28 cellular contexts compared by ENCODE assay signal in the genomic region with DNA sequence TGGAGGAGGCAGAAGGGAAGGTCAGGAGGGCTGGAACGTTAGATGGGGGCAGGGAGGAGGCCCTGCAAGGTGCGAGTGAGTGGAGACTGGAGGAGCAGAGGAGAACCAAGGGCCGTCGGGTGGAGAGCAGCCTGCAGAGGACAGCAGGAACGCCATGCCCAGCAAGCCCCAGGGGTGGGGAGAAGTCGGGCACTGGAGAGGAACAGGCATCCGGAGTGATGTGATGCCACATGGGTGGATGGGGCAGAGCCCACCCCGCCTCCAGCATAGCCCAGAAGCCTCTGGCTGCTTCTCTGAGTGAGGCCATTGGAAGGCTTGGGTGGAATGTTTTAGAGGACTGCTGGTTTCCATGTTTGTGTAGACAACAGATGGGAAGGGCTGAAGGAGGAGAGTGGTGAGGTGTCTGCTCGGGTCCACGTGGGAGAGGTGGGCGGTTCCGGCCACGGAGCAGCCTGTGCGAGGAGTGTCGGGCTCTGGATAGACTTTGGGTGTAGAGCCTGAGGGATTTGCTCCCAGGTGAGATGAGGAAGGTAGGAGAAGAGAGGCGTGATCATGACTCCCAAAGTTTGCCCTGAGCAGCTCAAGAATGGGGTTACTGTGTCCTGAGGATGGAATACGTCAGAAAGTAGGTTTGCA.
"Had no signal": no experiment of that assay in that cellular context is flagged by ENCODE, and none has a peak within 500 bp of the region (broad histone marks: within the 10 kb centered on the region; RNA-seq: fewer than 3 reads in every experiment).

No MANE protein-coding gene starts in this region.

- H3K27me3 Mint-ChIP-seq: activated CD4-positive, alpha-beta T cell treated with anti-CD3 and anti-CD28 coated beads, Interleukin-2, amount 10 ng/mL, durations not matched to agents 24 days and 14 days; activated naive CD8-positive, alpha-beta T cell treated with anti-CD3 and anti-CD28 coated beads, Interleukin-2, amount 10 ng/mL, durations not matched to agents 7 days and 5 days had no signal

- H3K27ac Mint-ChIP-seq: activated CD4-positive, alpha-beta T cell treated with anti-CD3 and anti-CD28 coated beads, Interleukin-2, amount 10 ng/mL, durations not matched to agents 24 days and 14 days; activated CD8-positive, alpha-beta T cell treated with anti-CD3 and anti-CD28 coated beads, Interleukin-2, amount 10 ng/mL, durations not matched to agents 7 days and 5 days; activated naive CD4-positive, alpha-beta T cell treated with anti-CD3 and anti-CD28 coated beads, Interleukin-2, amount 50 U/mL, for 24 hours; activated naive CD8-positive, alpha-beta T cell treated with anti-CD3 and anti-CD28 coated beads, Interleukin-2, amount 10 ng/mL, durations not matched to agents 7 days and 5 days; activated T-cell treated with anti-CD3 and anti-CD28 coated beads, Interleukin-2, amount 50 U/mL, for 24 hours; activated T-helper 2 cell treated with anti-CD3 and anti-CD28 coated beads, Interferon-gamma antibody, Interleukin-2, Interleukin-4, amounts not matched to agents 10 μg/mL and 5 μg/mL and 100 μg/mL, durations not matched to agents 14 hours and 24 hours and 36 hours; T-helper 1 cell treated with Interleukin-12 subunit alpha and Interleukin-12 subunit beta and Interleukin-4 antibody, amounts not matched to agents 30 μg/mL and 1 μg/mL, for 36 hours; T-helper 2 cell treated with Interferon-gamma antibody and Interleukin-4, amounts not matched to agents 5 μg/mL and 100 μg/mL, for 36 hours had no signal

- H3K4me3 ChIP-seq: ascending aorta, body of pancreas, breast epithelium, SJSA1 had no signal

- H3K4me2 ChIP-seq: KMS-11, SK-N-SH had no signal

- H3K27me3 ChIP-seq: ascending aorta, body of pancreas, breast epithelium, SJSA1 had no signal

- DNase-seq: activated CD4-positive, alpha-beta T cell treated with anti-CD3 and anti-CD28 coated beads, Interleukin-2, amount 10 ng/mL, durations not matched to agents 24 days and 14 days; activated CD4-positive, alpha-beta T cell treated with anti-CD3 and anti-CD28 coated beads, Interleukin-2, amount 50 U/mL, for 4 hours; activated CD8-positive, alpha-beta T cell treated with anti-CD3 and anti-CD28 coated beads, Interleukin-2, amount 10 ng/mL, durations not matched to agents 7 days and 5 days; activated gamma-delta T cell; activated naive CD4-positive, alpha-beta T cell treated with Interleukin-2 at 50 U/mL for 16 hours; activated naive CD8-positive, alpha-beta T cell treated with anti-CD3 and anti-CD28 coated beads, Interleukin-2, amount 10 ng/mL, durations not matched to agents 7 days and 5 days; activated T-cell treated with anti-CD3 and anti-CD28 coated beads, Interleukin-2, amount 50 U/mL, for 24 hours; body of pancreas; caudate nucleus; MM.1S; MV-4-11; NCI-H1092; NCI-H1436 treated with DMSO at 0.1 percent for 48 hours; NCI-H1694 treated with DMSO at 0.1 percent for 48 hours; NCI-H2029; NCI-H345; NCI-H524 treated with DMSO at 0.1 percent for 48 hours; SHP77; SK-N-SH had no signal

- H3K9me3 Mint-ChIP-seq: activated naive CD4-positive, alpha-beta T cell treated with anti-CD3 and anti-CD28 coated beads, Interleukin-2, amount 50 U/mL, for 24 hours; activated T-cell treated with anti-CD3 and anti-CD28 coated beads, Interleukin-2, amount 50 U/mL, for 24 hours had no signal

- H3K27ac ChIP-seq: ascending aorta, body of pancreas, breast epithelium, KMS-11, SJSA1 had no signal

- H3K4me1 ChIP-seq: ascending aorta, body of pancreas, breast epithelium, SJSA1 had no signal

- H3K36me3 Mint-ChIP-seq: activated naive CD4-positive, alpha-beta T cell treated with anti-CD3 and anti-CD28 coated beads, Interleukin-2, amount 50 U/mL, for 24 hours; activated naive CD8-positive, alpha-beta T cell treated with anti-CD3 and anti-CD28 coated beads, Interleukin-2, amount 10 ng/mL, durations not matched to agents 7 days and 5 days had no signal

- FAIRE-seq: TTC549 had no signal

- H3K36me3 ChIP-seq: breast epithelium, SJSA1 had no signal

- H3K4me3 Mint-ChIP-seq: activated CD4-positive, alpha-beta T cell treated with anti-CD3 and anti-CD28 coated beads, Interleukin-2, amount 10 ng/mL, durations not matched to agents 24 days and 14 days; activated CD8-positive, alpha-beta T cell treated with anti-CD3 and anti-CD28 coated beads, Interleukin-2, amount 10 ng/mL, durations not matched to agents 7 days and 5 days; activated naive CD4-positive, alpha-beta T cell treated with anti-CD3 and anti-CD28 coated beads, Interleukin-2, amount 50 U/mL, for 24 hours; activated naive CD8-positive, alpha-beta T cell treated with anti-CD3 and anti-CD28 coated beads, Interleukin-2, amount 10 ng/mL, durations not matched to agents 7 days and 5 days; activated T-cell treated with anti-CD3 and anti-CD28 coated beads, Interleukin-2, amount 50 U/mL, for 24 hours; T-helper 1 cell treated with Interleukin-12 subunit alpha and Interleukin-12 subunit beta and Interleukin-4 antibody, amounts not matched to agents 30 μg/mL and 1 μg/mL, for 36 hours; T-helper 2 cell treated with Interferon-gamma antibody and Interleukin-4, amounts not matched to agents 5 μg/mL and 100 μg/mL, for 36 hours had no signal

- H3K9ac ChIP-seq: KMS-11, SK-N-SH had no signal

- H3K9me3 ChIP-seq: ascending aorta, body of pancreas, breast epithelium, SJSA1, SK-N-SH had no signal

- H3K4me1 Mint-ChIP-seq: activated CD4-positive, alpha-beta T cell treated with anti-CD3 and anti-CD28 coated beads, Interleukin-2, amount 10 ng/mL, durations not matched to agents 24 days and 14 days; activated naive CD4-positive, alpha-beta T cell treated with anti-CD3 and anti-CD28 coated beads, Interleukin-2, amount 50 U/mL, for 24 hours; activated naive CD8-positive, alpha-beta T cell treated with anti-CD3 and anti-CD28 coated beads, Interleukin-2, amount 10 ng/mL, durations not matched to agents 7 days and 5 days had no signal
